In the genomic region with DNA sequence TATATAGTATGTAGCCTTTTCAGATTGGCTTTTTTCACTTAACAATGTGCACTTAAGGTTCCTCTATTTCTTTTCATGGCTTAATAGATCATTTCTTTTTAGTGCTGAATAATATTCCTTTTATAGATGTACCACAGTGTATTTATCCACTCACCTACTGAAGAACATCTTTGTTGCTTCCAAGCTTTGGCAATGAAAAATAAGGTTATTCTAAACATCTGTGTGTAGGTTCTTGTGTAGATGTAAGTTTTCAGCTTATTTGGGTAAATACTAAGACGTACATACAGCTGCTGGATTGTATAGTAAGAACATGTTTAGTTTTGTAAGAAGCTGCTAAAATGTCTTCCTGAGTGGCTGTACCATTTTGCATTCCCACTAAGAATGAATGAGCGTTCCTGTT, we compare ENCODE assay signal across 33 cellular contexts.
"Had no signal": no experiment of that assay in that cellular context is flagged by ENCODE, and none has a peak within 500 bp of the region (broad histone marks: within the 10 kb centered on the region; RNA-seq: fewer than 3 reads in every experiment).

No MANE protein-coding gene starts in this region.

- H3K4me3 ChIP-seq: adrenal gland, ascending aorta, body of pancreas, breast epithelium, cardiac muscle cell, colonic mucosa had no signal

- H3K27ac ChIP-seq: adrenal gland, ascending aorta, body of pancreas, brain microvascular endothelial cell, breast epithelium, cardiac muscle cell, colonic mucosa had no signal

- H3K9me3 ChIP-seq: adrenal gland, colonic mucosa had no signal

- ATAC-seq: activated naive CD4-positive, alpha-beta T cell treated with anti-CD3 and anti-CD28 coated beads, Interleukin-2, amount 50 U/mL, for 72 hours; activated naive CD8-positive, alpha-beta T cell treated with anti-CD3 and anti-CD28 coated beads, Interleukin-2, amount 50 U/mL, for 24 hours; activated T-cell treated with anti-CD3 and anti-CD28 coated beads, Interleukin-2, amount 50 U/mL, for 72 hours; activated T-helper 17 cell treated with anti-CD3 and anti-CD28 coated beads, Interleukin-2, amount 50 U/mL, for 72 hours; body of pancreas had no signal

- DNase-seq: activated effector memory CD4-positive, alpha-beta T cell treated with anti-CD3 and anti-CD28 coated beads, Interleukin-2, amount 50 U/mL, for 16 hours; activated effector memory CD4-positive, alpha-beta T cell treated with Interleukin-2 at 50 U/mL for 16 hours; activated gamma-delta T cell; activated gamma-delta T cell treated with Interleukin-2 at 50 U/mL for 16 hours; activated naive CD4-positive, alpha-beta T cell; activated naive CD4-positive, alpha-beta T cell treated with anti-CD3 and anti-CD28 coated beads for 36 hours; activated naive CD4-positive, alpha-beta T cell treated with anti-CD3 and anti-CD28 coated beads, Interleukin-2, amount 10 ng/mL, durations not matched to agents 7 days and 5 days; activated naive CD4-positive, alpha-beta T cell treated with anti-CD3 and anti-CD28 coated beads, Interleukin-2, amount 50 U/mL, for 16 hours; activated naive CD4-positive, alpha-beta T cell treated with Interleukin-2 at 50 U/mL for 16 hours; activated naive CD8-positive, alpha-beta T cell treated with anti-CD3 and anti-CD28 coated beads for 36 hours; activated naive CD8-positive, alpha-beta T cell treated with anti-CD3 and anti-CD28 coated beads, Interleukin-2, amount 10 ng/mL, durations not matched to agents 7 days and 5 days; activated naive CD8-positive, alpha-beta T cell treated with anti-CD3 and anti-CD28 coated beads, Interleukin-2, amount 50 U/mL, for 24 hours; activated T-cell treated with anti-CD3 and anti-CD28 coated beads, Interleukin-2, amount 50 U/mL, for 48 hours; activated T-cell treated with anti-CD3 and anti-CD28 coated beads, Interleukin-2, amount 50 U/mL, for 72 hours; adrenal gland; amniotic stem cell; amygdala; anterior cingulate cortex; aorta; body of pancreas; brain microvascular endothelial cell; caudate nucleus; central memory CD4-positive, alpha-beta T cell; cerebellar nuclear complex; colonic mucosa had no signal

- H3K4me1 ChIP-seq: adrenal gland, breast epithelium, colonic mucosa had no signal

- FAIRE-seq: astrocyte, bronchial epithelial cell, colon had no signal

- H3K27me3 ChIP-seq: adrenal gland, ascending aorta, body of pancreas, brain microvascular endothelial cell, breast epithelium, cardiac muscle cell, colonic mucosa had no signal

- H3K36me3 ChIP-seq: adrenal gland, ascending aorta, brain microvascular endothelial cell, breast epithelium, cardiac muscle cell, colonic mucosa had no signal
